ENCODE assay signal across 1 cellular context in the genomic region with DNA sequence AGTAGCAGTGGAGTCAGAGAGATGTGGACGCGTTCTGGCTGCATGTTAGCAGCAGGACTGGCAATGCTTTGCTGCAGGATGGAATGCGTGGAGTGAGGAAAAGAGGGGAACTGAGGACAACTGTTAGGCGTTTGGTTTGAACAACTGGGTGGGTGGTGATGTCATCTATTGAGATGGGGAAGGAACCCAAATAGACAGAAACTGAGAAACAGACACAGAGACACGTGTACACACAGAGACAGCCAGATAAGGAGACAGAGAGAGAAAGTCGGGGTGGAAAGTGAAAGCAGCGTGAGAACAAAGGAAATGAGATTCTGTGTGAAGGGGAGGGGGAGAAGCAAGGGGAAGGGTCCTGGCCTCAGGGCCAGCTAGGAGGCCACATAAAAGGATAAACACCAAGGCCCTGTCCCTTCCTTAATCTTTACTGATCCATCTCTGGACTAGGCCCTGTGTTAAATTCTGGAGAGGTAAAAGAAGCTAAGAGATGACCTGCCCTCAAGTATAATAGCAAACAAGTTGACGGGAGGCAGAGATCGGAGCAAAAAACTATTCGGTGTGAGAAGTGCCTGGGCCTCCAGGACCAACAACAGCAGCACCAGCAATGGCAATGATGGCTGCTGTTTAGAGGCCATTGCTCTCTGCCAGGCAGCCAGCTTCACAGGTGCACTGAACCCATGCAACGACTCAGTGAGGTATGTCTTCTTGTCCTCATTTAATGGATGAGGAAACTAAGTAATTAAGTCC.
TF ChIP-seq lines count a peak whose summit lies in the region.

No MANE protein-coding gene starts in this region.

TF ChIP-seq in K562, 482 proteins besides CTCF, POLR2A, EP300 and RAD21 (continued from another document):
- TF ChIP-seq, protein P1, sequence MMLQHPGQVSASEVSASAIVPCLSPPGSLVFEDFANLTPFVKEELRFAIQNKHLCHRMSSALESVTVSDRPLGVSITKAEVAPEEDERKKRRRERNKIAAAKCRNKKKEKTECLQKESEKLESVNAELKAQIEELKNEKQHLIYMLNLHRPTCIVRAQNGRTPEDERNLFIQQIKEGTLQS (IDR thresholded peaks at IDR 0.05), result peak; percentile 49
- TF ChIP-seq, protein P1 (CRISPR knock-in tag; conservative IDR thresholded peaks at IDR 0.05), result no peak
